ENCODE assay signal across 8 cellular contexts in the genomic region with DNA sequence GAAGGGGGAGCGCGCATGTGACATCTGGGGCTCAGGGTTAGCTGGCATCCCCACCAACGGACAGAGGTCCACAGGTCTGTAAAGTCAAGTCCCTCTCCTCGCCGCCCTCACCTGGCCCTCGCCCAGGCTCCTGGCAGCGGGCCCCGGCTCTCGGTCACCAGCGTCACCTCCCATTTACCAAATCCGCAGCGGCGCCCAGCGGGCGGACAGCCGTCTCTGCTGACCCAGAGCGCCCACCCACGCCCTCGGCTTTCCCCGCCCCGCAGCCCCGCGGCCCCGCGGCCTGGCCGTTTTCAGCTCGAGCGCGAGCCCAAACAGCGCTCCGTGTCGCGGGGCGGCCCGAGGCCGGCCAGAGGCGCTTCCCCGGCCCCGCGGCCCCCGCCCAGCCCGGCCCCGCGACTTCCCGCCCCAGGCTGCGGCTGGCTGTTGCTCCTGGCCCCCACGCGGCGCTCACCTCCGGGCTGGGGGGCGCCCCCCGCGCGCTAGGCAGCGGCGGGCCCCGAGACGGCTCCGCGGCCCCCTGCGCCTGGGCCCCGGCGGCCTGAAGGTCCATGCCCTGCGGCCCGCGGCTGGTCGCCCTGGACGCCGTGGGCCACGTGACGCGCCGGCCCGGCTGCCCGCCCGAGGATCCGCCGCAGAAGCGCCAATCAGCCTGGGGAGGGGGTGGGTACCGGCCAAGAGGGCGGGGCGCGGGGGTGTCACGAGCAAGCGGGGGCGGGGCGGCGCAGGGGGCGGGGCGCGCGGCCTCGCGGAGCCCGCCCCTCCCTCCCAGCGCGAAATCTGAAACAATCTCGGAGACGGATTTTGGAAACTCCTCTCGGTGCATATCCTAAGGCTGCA. TPM values are rescaled to one million over a fixed set of nuclear protein-coding genes. Genes with fewer than 3 reads are reported as not detected.
DNase-seq lines count a peak whose midpoint lies in the region; ATAC-seq and TF ChIP-seq lines count a peak whose summit lies in the region.

A gene with protein sequence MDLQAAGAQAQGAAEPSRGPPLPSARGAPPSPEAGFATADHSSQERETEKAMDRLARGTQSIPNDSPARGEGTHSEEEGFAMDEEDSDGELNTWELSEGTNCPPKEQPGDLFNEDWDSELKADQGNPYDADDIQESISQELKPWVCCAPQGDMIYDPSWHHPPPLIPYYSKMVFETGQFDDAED (minus strand): TSS at position 598 of the 840 bp plus-strand sequence. CDS start 45 bp downstream, at position 553.

- peaks cover 13% of the 10 kb centered on the region; the same call in 1 of the 2 replicates for H4K20me1 ChIP-seq in OCI-LY3 (ENCODE audit: insufficient read depth, low read length)

- H3K4me3 ChIP-seq in AG04450 (ENCODE audit: low read depth, low read length) = peak within 1 kb of the TSS; percentile 78
- peak within 1 kb of the TSS; percentile 60 for H3K4me3 ChIP-seq in HL-60 (replicated peaks; ENCODE audit: insufficient read depth, low read length)
- H3K4me3 ChIP-seq in OCI-LY3 (ENCODE audit: low read length) = peak within 1 kb of the TSS; percentile 83

- CTCF ChIA-PET in AG04450 (lab: Charles Lee) = interaction anchor here (0.7 to 1.6 kb wide), 7 partner anchors 16 to 424 kb away, joined by 3 to 8 read pairs (median 3); a partner anchor contains a TSS

- H3K27ac ChIP-seq in AG04450 (ENCODE audit: low read depth, low read length) (no peak within 1 kb of the TSS), HL-60 (replicated peaks) (0 out of 2 replicates have a peak within 1 kb of the TSS, but pooled peaks have one; percentile 8), OCI-LY3 (ENCODE audit: low read length) (no peak within 1 kb of the TSS)

- POLR2A ChIA-PET in AG04450 (lab: Yijun Ruan, JAX) = interaction anchor here (0.9 kb wide), 1 partner anchor 43 kb away, joined by 3 read pairs; a partner anchor contains a TSS

- DNase-seq in AG04450 (ENCODE audit: low read depth, low spot score) = peak; percentile 66
- peak; percentile 73 to 77 for DNase-seq in HL-60 (ENCODE audit: low read depth in 1 of 2, low spot score in 1 of 2)
- peak; percentile 77 for DNase-seq in activated T-cell treated with anti-CD3 and anti-CD28 coated beads for 1 hour (ENCODE audit: low read depth)
- peak; percentile 86 for DNase-seq in epidermal melanocyte (ENCODE audit: insufficient read length, low spot score)
- DNase-seq in middle frontal gyrus (ENCODE audit: extremely low spot score, low spot score) = peak; percentile 66
- DNase-seq in stimulated activated CD8-positive, alpha-beta memory T cell treated with anti-CD3 and anti-CD28 coated beads, Interleukin-2, amount 100 ng/mL, for 1 hour (ENCODE audit: low read depth in 2 of 2) = peak; percentile 59 to 75

- H3K4me2 ChIP-seq in OCI-LY3 (ENCODE audit: low read length) = peak within 1 kb of the TSS; percentile 99

- H3K36me3 ChIP-seq in OCI-LY3 (replicated peaks; ENCODE audit: low read depth, low read length) = peaks cover 20% of the 10 kb centered on the region

- H3K79me2 ChIP-seq in OCI-LY3 (ENCODE audit: low read length) = peaks cover 20% of the 10 kb centered on the region

- ATAC-seq in GM19023 (IDR thresholded peaks at IDR 0.05; ENCODE audit: unreplicated experiment) = peak; percentile 81

- peaks cover 12% of the 10 kb centered on the region for H3K4me1 ChIP-seq in OCI-LY3 (ENCODE audit: low read length)

- H3K9ac ChIP-seq in OCI-LY3 (ENCODE audit: low read length) = peak within 1 kb of the TSS; percentile 61

- H3K27me3 ChIP-seq in AG04450 (ENCODE audit: control insufficient read depth, insufficient read depth, low read length) = no peaks in the 10 kb centered on the region
- H3K27me3 ChIP-seq in HL-60 (ENCODE audit: insufficient read depth, poor library complexity, severe bottlenecking) = no peaks in the 10 kb centered on the region
- no peaks in the 10 kb centered on the region for H3K27me3 ChIP-seq in OCI-LY3 (ENCODE audit: low read depth, low read length)

- H2AFZ ChIP-seq in OCI-LY3 (ENCODE audit: low read depth, low read length) = no peak within 1 kb of the TSS

- TF ChIP-seq CTCF in AG04450 (IDR thresholded peaks at IDR 0.05; ENCODE audit: low read depth, low read length) = 0 out of 2 replicates have a peak, but pooled peaks have one; percentile 18
- no peak for TF ChIP-seq CTCF in HL-60 (IDR thresholded peaks at IDR 0.05; ENCODE audit: insufficient read depth, low read length)
- TF ChIP-seq CTCF in OCI-LY3 (IDR thresholded peaks at IDR 0.05; ENCODE audit: low read depth, low read length) = no peak

- H3K9me3 ChIP-seq in AG04450 (ENCODE audit: control insufficient read depth, insufficient read depth, low read length) = no peaks in the 10 kb centered on the region
- H3K9me3 ChIP-seq in OCI-LY3 (ENCODE audit: insufficient read depth, low read length) = no peaks in the 10 kb centered on the region

RNA-seq across cellular contexts. Expression of the gene that starts here (rescaled TPM):
- 55.2 and 61.1 TPM in 2 replicates for polyA plus RNA-seq in AG04450 (2011; rRNA removed)
- polyA minus RNA-seq in AG04450 (2011; rRNA and poly(A)+ RNA removed) = 31.3 and 31.6 TPM in 2 replicates
